8 cellular contexts compared by ENCODE assay signal in genomic region chr12:43806737-43807072, GRCh38. TPM values are rescaled to one million over a fixed set of nuclear protein-coding genes. Genes with fewer than 3 reads are reported as not detected.
DNase-seq lines count a peak whose midpoint lies in the region; ATAC-seq and TF ChIP-seq lines count a peak whose summit lies in the region.

No MANE protein-coding gene starts in this region.

- H3K4me3 ChIP-seq in AG09309 (ENCODE audit: control insufficient read depth, low read depth, low read length) (peak overlapping the region; percentile 88), IMR-90 (ENCODE audit: insufficient read depth, low read depth, low read length) (peak overlapping the region; percentile 89), muscle layer of duodenum (ENCODE audit: low read depth in 1 of 2, low read length in 2 of 2) (peak overlapping the region; percentile 75 to 97)

- H3K36me3 ChIP-seq in IMR-90 (ENCODE audit: control insufficient read depth, insufficient read depth, low read length) (no peaks in the 10 kb centered on the region), muscle layer of duodenum (ENCODE audit: control insufficient read depth in 1 of 2, insufficient read depth in 2 of 2, low read length in 2 of 2) (peaks cover 0 to 1% of the 10 kb centered on the region in 2 donors)

- dilution Hi-C loops in IMR-90 (cut with HindIII; ENCODE audit: low sequenced_read_pairs, unreplicated experiment): no loop called here

- TSS peak; percentile 88 for BruUV-seq in IMR-90 (replicated peaks; lab: Mats Ljungman, UMichigan)

- 0 out of 2 replicates have a peak overlapping the region, but pooled peaks have one; percentile 36 for H2AK5ac ChIP-seq in IMR-90 (ENCODE audit: low read depth, low read length)

- H4K91ac ChIP-seq in IMR-90 (ENCODE audit: insufficient read depth, low read depth, low read length): peak overlapping the region; percentile 55; the same call in 1 of the 2 replicates

- H2BK5ac ChIP-seq in IMR-90 (ENCODE audit: low read depth, low read length, poor library complexity, severe bottlenecking): peak overlapping the region; percentile 89

- peak overlapping the region; percentile 92 to 98 for H4K8ac ChIP-seq in IMR-90 (ENCODE audit: low read depth in 2 of 2, low read length in 2 of 2)

- no peaks in the 10 kb centered on the region for H4K20me1 ChIP-seq in IMR-90 (ENCODE audit: insufficient read depth, low read length)

- TF ChIP-seq RAD21 in IMR-90 (IDR thresholded peaks at IDR 0.05; ENCODE audit: low read length): no peak

- peak overlapping the region; percentile 87; the same call in 1 of the 2 replicates for H3K4ac ChIP-seq in IMR-90 (ENCODE audit: low read depth, low read length)

- in situ Hi-C loops in IMR-90 (cut with MboI; ENCODE audit: low sequenced_read_pairs): loop anchor here (5.0 kb wide), 1 partner anchor 76 kb away; no protein-coding TSS in a partner anchor

- peak overlapping the region; percentile 88 for H3K4me2 ChIP-seq in IMR-90 (ENCODE audit: low read depth, low read length)

- TF ChIP-seq POLR2A in IMR-90 (IDR thresholded peaks at IDR 0.05; ENCODE audit: low read depth, low read length): no peak

- peak overlapping the region; percentile 85 for H3K9ac ChIP-seq in IMR-90 (ENCODE audit: low read depth, low read length)

- POLR2A ChIA-PET in IMR-90 (lab: Charles Lee; ENCODE audit: unreplicated experiment): interaction anchor here (1.2 kb wide), 1 partner anchor 11 kb away, joined by 4 read pairs; no protein-coding TSS in a partner anchor
- POLR2A ChIA-PET in HEK293T (lab: Yijun Ruan, JAX): interaction anchor here (1.0 to 3.4 kb wide), 10 partner anchors 8 to 75 kb away, joined by 3 to 31 read pairs (median 8); partner anchors contain the start of gene TMEM117

- no peak overlapping the region for H2BK15ac ChIP-seq in IMR-90 (ENCODE audit: low read depth, low read length)

- peak overlapping the region; percentile 88 for H3K27ac ChIP-seq in IMR-90 (ENCODE audit: insufficient read depth, low read length)
- peak overlapping the region; percentile 81 for H3K27ac ChIP-seq in caudate nucleus (ENCODE audit: low read depth, low read length)
- peak overlapping the region; percentile 95 for H3K27ac ChIP-seq in muscle layer of duodenum (ENCODE audit: low read length)

- H3K9me3 ChIP-seq in IMR-90 (ENCODE audit: control insufficient read depth, insufficient read depth, low read length) (no peaks in the 10 kb centered on the region), muscle layer of duodenum (ENCODE audit: control insufficient read depth in 1 of 2, low read length in 2 of 2) (no peaks in the 10 kb centered on the region)

- no peak for TF ChIP-seq CTCF in AG09309 (IDR thresholded peaks at IDR 0.05; ENCODE audit: control insufficient read depth, insufficient read depth, low read depth, low read length, missing control alignments)
- no peak for TF ChIP-seq CTCF in IMR-90 (conservative IDR thresholded peaks at IDR 0.05; ENCODE audit: low read depth, low read length)

- no peaks in the 10 kb centered on the region for H3K4me1 ChIP-seq in IMR-90 (ENCODE audit: control insufficient read depth, insufficient read depth, low read length)
- H3K4me1 ChIP-seq in muscle layer of duodenum (ENCODE audit: control insufficient read depth in 1 of 2, insufficient read depth in 2 of 2, low read length in 2 of 2): peaks cover 0 to 24% of the 10 kb centered on the region in 2 donors

- H3K14ac ChIP-seq in IMR-90 (replicated peaks; ENCODE audit: low read depth, low read length): peak overlapping the region; percentile 82; the same call in 1 of the 2 replicates

- ATAC-seq in IMR-90 (ENCODE audit: low read depth) (no peak), GM18858 (IDR thresholded peaks at IDR 0.05; ENCODE audit: unreplicated experiment) (no peak)

- intact Hi-C loops in IMR-90 (cut with micrococcal nuclease): loop anchor here (2.0 kb wide), 1 partner anchor 48 kb away; the partner anchor contains the start of genes IRAK4 and PUS7L

- H3K27me3 ChIP-seq in IMR-90 (ENCODE audit: control insufficient read depth, insufficient read depth, low read length) (no peaks in the 10 kb centered on the region; the same call in 1 of the 2 replicates), muscle layer of duodenum (ENCODE audit: low read depth, low read length) (no peaks in the 10 kb centered on the region)

- H3K23ac ChIP-seq in IMR-90 (ENCODE audit: low read depth, low read length): peak overlapping the region; percentile 39; the same call in 1 of the 2 replicates

- peak overlapping the region; percentile 93 for H3K56ac ChIP-seq in IMR-90 (ENCODE audit: extremely low read depth, insufficient read depth, low read length)

- H2BK120ac ChIP-seq in IMR-90 (ENCODE audit: low read depth, low read length): no peak overlapping the region

- H2AK9ac ChIP-seq in IMR-90 (replicated peaks; ENCODE audit: low read depth, low read length, poor library complexity): no peak overlapping the region

- H2BK20ac ChIP-seq in IMR-90 (ENCODE audit: low read depth, low read length): no peak overlapping the region

- peaks cover 0 to 18% of the 10 kb centered on the region in 2 experiments; a peak in 2 of 4 replicates for H3K79me1 ChIP-seq in IMR-90 (ENCODE audit: low read depth in 1 of 2, low read length in 2 of 2)

- DNase-seq in AG09309 (ENCODE audit: low read depth): no peak
- no peak for DNase-seq in IMR-90
- no peak for DNase-seq in caudate nucleus (lab: John Stamatoyannopoulos, UW)
- no peak for DNase-seq in HEK293T (ENCODE audit: extremely low spot score)
- DNase-seq in stimulated activated CD8-positive, alpha-beta memory T cell treated with anti-CD3 and anti-CD28 coated beads, Interleukin-4, amount 100 ng/mL, for 48 hours: no peak
- DNase-seq in NCI-H2196 treated with DMSO at 0.1 percent for 48 hours (lab: John Stamatoyannopoulos, UW; ENCODE audit: unreplicated experiment): no peak

- H2AFZ ChIP-seq in IMR-90 (replicated peaks; ENCODE audit: low read length, poor library complexity): no peak overlapping the region

- H3K18ac ChIP-seq in IMR-90 (ENCODE audit: low read depth, low read length): peak overlapping the region; percentile 84

- CTCF ChIA-PET in IMR-90 (lab: Yijun Ruan, JAX) (interaction anchor here (2.4 to 2.6 kb wide), 2 partner anchors 10 to 76 kb away, joined by 7 read pairs; no protein-coding TSS in a partner anchor), HEK293T (lab: Yijun Ruan, JAX) (no interaction called here)

- H3K9me1 ChIP-seq in IMR-90 (ENCODE audit: insufficient read depth, low read length): no peaks in the 10 kb centered on the region

- WGBS in IMR-90 (ENCODE audit: extremely low coverage in 2 of 2, insufficient read length in 1 of 2), 2 experiments: 0% methylated on average over 1 of the region's 3 CpGs; no CpG with 5 or more reads in 1 of the 2 experiments

- H4K5ac ChIP-seq in IMR-90 (ENCODE audit: low read depth, low read length): peak overlapping the region; percentile 88

TF ChIP-seq in IMR-90, 13 proteins besides CTCF, POLR2A, EP300 and RAD21 (continues in another document):
- TF ChIP-seq MAZ (IDR thresholded peaks at IDR 0.05; ENCODE audit: borderline replicate concordance, low read depth, low read length) (no peak), NFE2L2 (IDR thresholded peaks at IDR 0.05; ENCODE audit: low read depth, low read length) (no peak), MAFK (IDR thresholded peaks at IDR 0.05; ENCODE audit: low read depth, low read length) (no peak), RFX5 (IDR thresholded peaks at IDR 0.05; ENCODE audit: low read depth, low read length) (no peak), MXI1 (IDR thresholded peaks at IDR 0.05; ENCODE audit: borderline replicate concordance, low read depth, low read length) (no peak)

TF ChIP-seq in HEK293T, 16 proteins besides CTCF, POLR2A, EP300 and RAD21:
- TF ChIP-seq, protein P1, sequence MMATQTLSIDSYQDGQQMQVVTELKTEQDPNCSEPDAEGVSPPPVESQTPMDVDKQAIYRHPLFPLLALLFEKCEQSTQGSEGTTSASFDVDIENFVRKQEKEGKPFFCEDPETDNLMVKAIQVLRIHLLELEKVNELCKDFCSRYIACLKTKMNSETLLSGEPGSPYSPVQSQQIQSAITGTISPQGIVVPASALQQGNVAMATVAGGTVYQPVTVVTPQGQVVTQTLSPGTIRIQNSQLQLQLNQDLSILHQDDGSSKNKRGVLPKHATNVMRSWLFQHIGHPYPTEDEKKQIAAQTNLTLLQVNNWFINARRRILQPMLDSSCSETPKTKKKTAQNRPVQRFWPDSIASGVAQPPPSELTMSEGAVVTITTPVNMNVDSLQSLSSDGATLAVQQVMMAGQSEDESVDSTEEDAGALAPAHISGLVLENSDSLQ (IDR thresholded peaks at IDR 0.05): no peak

RNA-seq across cellular contexts. Expression of gene TWF1, which starts 0.6 kb away (rescaled TPM):
- 141 and 248 TPM in 2 replicates for total RNA-seq in IMR-90 (2012; rRNA removed)
- polyA plus RNA-seq in IMR-90 (2012; rRNA removed): 49.7 and 67.0 TPM in 2 replicates
- polyA plus RNA-seq in IMR-90 (2012; cell fraction: cytosol; rRNA removed): 12.1 and 14.3 TPM in 2 replicates
- 4.4 and 27.8 TPM in 2 replicates for polyA plus RNA-seq in IMR-90 (2012; cell fraction: nucleus; rRNA removed; ENCODE audit: low replicate concordance)

RNA-seq across cellular contexts. Expression of gene TMEM117, which starts 29.2 kb away (rescaled TPM):
- 21.0 and 29.7 TPM in 2 replicates for total RNA-seq in IMR-90 (2012; rRNA removed)
- 6.1 and 8.7 TPM in 2 replicates for polyA plus RNA-seq in IMR-90 (2012; rRNA removed)
- 3.1 and 4.4 TPM in 2 replicates for polyA plus RNA-seq in IMR-90 (2012; cell fraction: cytosol; rRNA removed)
- 1.6 and 7.0 TPM in 2 replicates for polyA plus RNA-seq in IMR-90 (2012; cell fraction: nucleus; rRNA removed; ENCODE audit: low replicate concordance)

RNA-seq across cellular contexts. Expression of gene IRAK4, which starts 48.0 kb away (rescaled TPM):
- total RNA-seq in IMR-90 (2012; rRNA removed): 27.6 and 30.8 TPM in 2 replicates
- 8.8 and 12.6 TPM in 2 replicates for polyA plus RNA-seq in IMR-90 (2012; rRNA removed)
- polyA plus RNA-seq in IMR-90 (2012; cell fraction: cytosol; rRNA removed): 2.5 and 2.9 TPM in 2 replicates
- polyA plus RNA-seq in IMR-90 (2012; cell fraction: nucleus; rRNA removed; ENCODE audit: low replicate concordance): 5.8 and 30.1 TPM in 2 replicates

RNA-seq across cellular contexts. Expression of gene PUS7L, which starts 48.1 kb away (rescaled TPM):
- 44.8 and 58.6 TPM in 2 replicates for total RNA-seq in IMR-90 (2012; rRNA removed)
- 4.4 and 5.1 TPM in 2 replicates for polyA plus RNA-seq in IMR-90 (2012; rRNA removed)
- polyA plus RNA-seq in IMR-90 (2012; cell fraction: cytosol; rRNA removed): 0.62 and 0.97 TPM in 2 replicates
- polyA plus RNA-seq in IMR-90 (2012; cell fraction: nucleus; rRNA removed; ENCODE audit: low replicate concordance): 0.75 and 6.8 TPM in 2 replicates
